In the genomic region with DNA sequence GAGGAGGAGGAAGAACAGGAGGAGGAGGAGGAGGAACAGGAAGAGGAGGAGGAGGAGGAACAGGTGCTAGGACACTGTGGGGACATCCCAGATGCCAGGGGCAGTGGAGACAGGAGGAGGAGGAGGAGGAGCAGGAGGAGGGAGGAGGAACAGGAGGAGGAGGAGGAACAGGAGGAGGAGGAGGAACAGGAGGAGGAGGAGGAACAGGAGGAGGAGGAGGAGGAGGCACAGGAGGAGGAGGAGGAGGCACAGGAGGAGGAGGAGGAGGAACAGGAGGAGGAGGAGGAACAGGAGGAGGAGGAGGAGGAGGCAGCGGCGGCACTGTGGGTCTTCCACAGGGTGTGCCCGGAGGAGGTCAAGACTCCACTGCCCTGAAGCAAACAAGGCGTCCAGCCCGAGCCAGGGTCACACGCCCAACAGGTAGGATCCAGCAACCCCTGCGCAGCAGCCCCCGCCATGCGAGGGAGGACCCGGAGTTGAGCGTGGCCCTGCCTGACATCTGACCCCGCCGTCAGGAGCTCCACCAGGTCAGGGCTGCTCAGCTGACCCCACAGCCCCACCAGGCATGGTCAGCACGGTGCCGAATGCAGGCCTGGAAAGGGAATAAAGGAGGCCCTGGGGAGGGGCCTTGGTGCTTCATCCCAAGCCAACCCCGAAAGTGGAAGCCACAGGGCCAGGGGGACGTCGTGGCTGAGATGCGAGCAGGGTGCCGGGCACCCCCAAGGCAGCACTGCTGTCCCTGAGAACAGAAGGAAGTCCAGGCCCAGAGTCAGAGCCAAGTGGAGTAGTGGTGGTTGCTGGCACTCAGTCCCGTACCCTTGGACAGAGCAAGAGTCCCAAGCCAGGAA, we compare ENCODE assay signal across 1 cellular context.
TF ChIP-seq lines count a peak whose summit lies in the region.

No MANE protein-coding gene starts in this region.

TF ChIP-seq in K562, 482 proteins besides CTCF, POLR2A, EP300 and RAD21 (continued from another document):
- TF ChIP-seq, protein P1, sequence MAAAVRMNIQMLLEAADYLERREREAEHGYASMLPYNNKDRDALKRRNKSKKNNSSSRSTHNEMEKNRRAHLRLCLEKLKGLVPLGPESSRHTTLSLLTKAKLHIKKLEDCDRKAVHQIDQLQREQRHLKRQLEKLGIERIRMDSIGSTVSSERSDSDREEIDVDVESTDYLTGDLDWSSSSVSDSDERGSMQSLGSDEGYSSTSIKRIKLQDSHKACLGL (CRISPR knock-in tag; IDR thresholded peaks at IDR 0.05; ENCODE audit: borderline replicate concordance, poor library complexity, severe bottlenecking): no peak
- TF ChIP-seq ETV1 (tag; conservative IDR thresholded peaks at IDR 0.05; ENCODE audit: low read depth) (no peak), ZNF584 (CRISPR knock-in tag; IDR thresholded peaks at IDR 0.05; ENCODE audit: low read depth) (no peak), ZFP36 (IDR thresholded peaks at IDR 0.05; ENCODE audit: low read depth, low read length, partially characterized antibody) (no peak), DDX20 (tag; IDR thresholded peaks at IDR 0.05; ENCODE audit: low read depth) (no peak), RAD51 (IDR thresholded peaks at IDR 0.05; ENCODE audit: borderline replicate concordance, low read depth) (no peak), IRF2 (CRISPR knock-in tag; IDR thresholded peaks at IDR 0.05) (no peak), ELF1 (tag; IDR thresholded peaks at IDR 0.05) (no peak), HDAC6 (IDR thresholded peaks at IDR 0.05; ENCODE audit: low read depth, low read length) (no peak), ZSCAN29 (IDR thresholded peaks at IDR 0.05) (no peak), PCBP1 (IDR thresholded peaks at IDR 0.05; ENCODE audit: low read depth, low read length, poor library complexity, severe bottlenecking) (peak; percentile 76), CCNT2 (IDR thresholded peaks at IDR 0.05; ENCODE audit: borderline replicate concordance, extremely low read depth, insufficient read length, low read depth, low read length) (no peak), HNRNPH1 (optimal IDR thresholded peaks at IDR 0.05; ENCODE audit: low read depth, low read length) (no peak), RBFOX2 (IDR thresholded peaks at IDR 0.05; ENCODE audit: low read depth, low read length) (peak; percentile 51), ZNF263 (CRISPR knock-in tag; IDR thresholded peaks at IDR 0.05; ENCODE audit: borderline replicate concordance) (peak; percentile 97), LCOR (CRISPR knock-in tag; IDR thresholded peaks at IDR 0.05) (no peak), HDAC8 (tag; IDR thresholded peaks at IDR 0.05) (no peak), ETV6 (IDR thresholded peaks at IDR 0.05; ENCODE audit: borderline replicate concordance in 1 of 2, low read depth in 2 of 2, low read length in 1 of 2) (no peak), ETV6 (CRISPR knock-in tag; IDR thresholded peaks at IDR 0.05; ENCODE audit: borderline replicate concordance) (no peak), TAL1 (IDR thresholded peaks at IDR 0.05) (no peak), RBM34 (IDR thresholded peaks at IDR 0.05; ENCODE audit: borderline replicate concordance, insufficient read depth, low read length) (no peak), SIN3A (IDR thresholded peaks at IDR 0.05; ENCODE audit: borderline replicate concordance in 2 of 2, control insufficient read depth in 1 of 2, low read depth in 2 of 2, low read length in 2 of 2) (no peak), KLF1 (tag; IDR thresholded peaks at IDR 0.05) (no peak), DIDO1 (tag; IDR thresholded peaks at IDR 0.05; ENCODE audit: low read depth) (no peak), RBBP5 (IDR thresholded peaks at IDR 0.05; ENCODE audit: borderline replicate concordance, insufficient read depth, low read length, poor library complexity, severe bottlenecking) (no peak), ZNF551 (CRISPR knock-in tag; IDR thresholded peaks at IDR 0.05) (no peak), ZFPM2 (CRISPR knock-in tag; IDR thresholded peaks at IDR 0.05) (no peak), MYC (IDR thresholded peaks at IDR 0.05; ENCODE audit: low read depth, low read length) (no peak), MYC (CRISPR knock-in tag; IDR thresholded peaks at IDR 0.05; ENCODE audit: borderline replicate concordance, low read depth) (no peak), ZBTB7A (IDR thresholded peaks at IDR 0.05; ENCODE audit: borderline replicate concordance, control insufficient read depth, low read depth, low read length) (peak; percentile 82; the same call in 1 of the 2 replicates), ATF1 (CRISPR knock-in tag; IDR thresholded peaks at IDR 0.05) (no peak), ATF1 (tag; IDR thresholded peaks at IDR 0.05) (0 out of 2 replicates have a peak, but pooled peaks have one; percentile 11), KLF13 (tag; IDR thresholded peaks at IDR 0.05; ENCODE audit: borderline replicate concordance, low read depth) (no peak), ILK (tag; IDR thresholded peaks at IDR 0.05; ENCODE audit: borderline replicate concordance, low read depth) (no peak), KAT8 (IDR thresholded peaks at IDR 0.05; ENCODE audit: low read depth) (no peak), ZFP30 (CRISPR knock-in tag; IDR thresholded peaks at IDR 0.05; ENCODE audit: borderline replicate concordance) (no peak)
- TF ChIP-seq, protein P2, sequence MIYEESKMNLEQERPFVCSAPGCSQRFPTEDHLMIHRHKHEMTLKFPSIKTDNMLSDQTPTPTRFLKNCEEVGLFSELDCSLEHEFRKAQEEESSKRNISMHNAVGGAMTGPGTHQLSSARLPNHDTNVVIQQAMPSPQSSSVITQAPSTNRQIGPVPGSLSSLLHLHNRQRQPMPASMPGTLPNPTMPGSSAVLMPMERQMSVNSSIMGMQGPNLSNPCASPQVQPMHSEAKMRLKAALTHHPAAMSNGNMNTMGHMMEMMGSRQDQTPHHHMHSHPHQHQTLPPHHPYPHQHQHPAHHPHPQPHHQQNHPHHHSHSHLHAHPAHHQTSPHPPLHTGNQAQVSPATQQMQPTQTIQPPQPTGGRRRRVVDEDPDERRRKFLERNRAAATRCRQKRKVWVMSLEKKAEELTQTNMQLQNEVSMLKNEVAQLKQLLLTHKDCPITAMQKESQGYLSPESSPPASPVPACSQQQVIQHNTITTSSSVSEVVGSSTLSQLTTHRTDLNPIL (CRISPR knock-in tag; IDR thresholded peaks at IDR 0.05): no peak
- TF ChIP-seq, protein P3, sequence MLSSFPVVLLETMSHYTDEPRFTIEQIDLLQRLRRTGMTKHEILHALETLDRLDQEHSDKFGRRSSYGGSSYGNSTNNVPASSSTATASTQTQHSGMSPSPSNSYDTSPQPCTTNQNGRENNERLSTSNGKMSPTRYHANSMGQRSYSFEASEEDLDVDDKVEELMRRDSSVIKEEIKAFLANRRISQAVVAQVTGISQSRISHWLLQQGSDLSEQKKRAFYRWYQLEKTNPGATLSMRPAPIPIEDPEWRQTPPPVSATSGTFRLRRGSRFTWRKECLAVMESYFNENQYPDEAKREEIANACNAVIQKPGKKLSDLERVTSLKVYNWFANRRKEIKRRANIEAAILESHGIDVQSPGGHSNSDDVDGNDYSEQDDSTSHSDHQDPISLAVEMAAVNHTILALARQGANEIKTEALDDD (IDR thresholded peaks at IDR 0.05): no peak
